In genomic region chr5:74579215-74579614, GRCh38 we compare ENCODE assay signal across 9 cellular contexts.
DNase-seq lines count a peak whose midpoint lies in the region; ATAC-seq and TF ChIP-seq lines count a peak whose summit lies in the region.
"Had no signal": no experiment of that assay in that cellular context is flagged by ENCODE, and none has a peak within 500 bp of the region (broad histone marks: within the 10 kb centered on the region; RNA-seq: fewer than 3 reads in every experiment).

No MANE protein-coding gene starts in this region.

- BruUV-seq in A673 (replicated peaks; lab: Mats Ljungman, UMichigan): no TSS peak

- DNase-seq in CD4-positive, alpha-beta T cell: peak; percentile 9 to 65 (median 24)
- DNase-seq in MV-4-11 (lab: John Stamatoyannopoulos, UW) (peak; percentile 92), A673 (ENCODE audit: low spot score) (no peak), posterior cingulate gyrus (no peak), NCI-H128 (lab: John Stamatoyannopoulos, UW; ENCODE audit: unreplicated experiment) (no peak)
- DNase-seq in activated T-helper 9 cell treated with anti-CD3 and anti-CD28 coated beads, Interleukin-2, amount 50 U/mL, for 16 hours (ENCODE audit: low read depth): peak; percentile 45
- DNase-seq in stimulated activated CD4-positive, alpha-beta T cell treated with anti-CD3 and anti-CD28 coated beads, TNF-alpha, amount 100 ng/mL, for 1 hour (ENCODE audit: low read depth in 3 of 3, low spot score in 1 of 3): peak in 2 of 3 donors; percentile 1 to 5

- peak overlapping the region; percentile 70 for H3K4me3 Mint-ChIP-seq in CD4-positive, alpha-beta T cell

- no peak overlapping the region for H3K27ac ChIP-seq in CD4-positive, alpha-beta T cell (ENCODE audit: low read depth, low read length)
- H3K27ac ChIP-seq in A673 (ENCODE audit: low read depth, low read length, poor library complexity, severe bottlenecking): no peak overlapping the region
- H3K27ac ChIP-seq: neutrophil had no signal

- H3K4me1 ChIP-seq in A673 (ENCODE audit: insufficient read depth, low read length, poor library complexity, severe bottlenecking): peaks cover 10% of the 10 kb centered on the region

- no peaks in the 10 kb centered on the region for H3K9me3 Mint-ChIP-seq in CD4-positive, alpha-beta T cell

- peaks cover 45% of the 10 kb centered on the region for H3K4me1 Mint-ChIP-seq in CD4-positive, alpha-beta T cell (ENCODE audit: low read depth)

- CTCF ChIA-PET in CD4-positive, alpha-beta T cell (lab: Charles Lee): no interaction called here
- CTCF ChIA-PET in A673 (lab: Charles Lee): no interaction called here

- H3K27me3 ChIP-seq in CD4-positive, alpha-beta T cell (ENCODE audit: control insufficient read depth, insufficient read depth, low read length): no peaks in the 10 kb centered on the region
- no peaks in the 10 kb centered on the region for H3K27me3 ChIP-seq in A673 (replicated peaks; ENCODE audit: insufficient read depth, low read depth, low read length, poor library complexity)
- H3K27me3 ChIP-seq: neutrophil had no signal

- intact Hi-C loops in CD4-positive, alpha-beta T cell (cut with DNase I, micrococcal nuclease): loop anchor here in 1 of 2 experiments (2.0 kb wide), 2 partner anchors 52 to 62 kb away; partner anchors contain the start of gene ENC1
- intact Hi-C loops in A673 (cut with micrococcal nuclease; ENCODE audit: unreplicated experiment): no loop called here
- intact Hi-C loops in posterior cingulate gyrus (cut with DNase I): no loop called here

- TF ChIP-seq CTCF in CD4-positive, alpha-beta T cell (IDR thresholded peaks at IDR 0.05): no peak
- TF ChIP-seq CTCF in A673 (conservative IDR thresholded peaks at IDR 0.05; ENCODE audit: low read depth, low read length): no peak

- no peaks in the 10 kb centered on the region for H3K27me3 Mint-ChIP-seq in CD4-positive, alpha-beta T cell

- POLR2A ChIA-PET in CD4-positive, alpha-beta T cell (lab: Charles Lee): interaction anchor here (2.0 kb wide), 1 partner anchor 61 kb away, joined by 10 read pairs; the partner anchor contains the start of gene ENC1
- POLR2A ChIA-PET in A673 (lab: Charles Lee; ENCODE audit: low non-redundant PET): interaction anchor here (0.6 kb wide), 1 partner anchor 50 kb away, joined by 3 read pairs; no protein-coding TSS in a partner anchor

- H3K4me3 ChIP-seq in A673 (ENCODE audit: low read depth, low read length, poor library complexity, severe bottlenecking): no peak overlapping the region

- H3K27ac Mint-ChIP-seq in CD4-positive, alpha-beta T cell: peak overlapping the region; percentile 81

- H3K9me3 ChIP-seq in CD4-positive, alpha-beta T cell (ENCODE audit: control insufficient read depth, low read length): no peaks in the 10 kb centered on the region
- no peaks in the 10 kb centered on the region for H3K9me3 ChIP-seq in A673 (ENCODE audit: low read depth, low read length, poor library complexity, severe bottlenecking)
- H3K9me3 ChIP-seq: neutrophil had no signal

- no peaks in the 10 kb centered on the region for H3K36me3 ChIP-seq in A673 (ENCODE audit: insufficient read depth, low read length, poor library complexity, severe bottlenecking)
- H3K36me3 ChIP-seq: neutrophil had no signal

- peak; percentile 86 for ATAC-seq in CD4-positive, alpha-beta T cell (ENCODE audit: poor library complexity)
- ATAC-seq in GM21619 (IDR thresholded peaks at IDR 0.05; ENCODE audit: unreplicated experiment): peak; percentile 73

- H3K36me3 Mint-ChIP-seq in CD4-positive, alpha-beta T cell (ENCODE audit: low read depth): no peaks in the 10 kb centered on the region

Comparison
In these comparisons a context has a peak if more than half of its experiments do, and no peak if none do; other contexts are left out.
1. DNase-seq: peak in CD4-positive, alpha-beta T cell (10 of 10), MV-4-11 (single experiment), activated T-helper 9 cell treated with anti-CD3 and anti-CD28 coated beads, Interleukin-2, amount 50 U/mL, for 16 hours (single experiment) and stimulated activated CD4-positive, alpha-beta T cell treated with anti-CD3 and anti-CD28 coated beads, TNF-alpha, amount 100 ng/mL, for 1 hour (2 of 3); none in A673 (single experiment), posterior cingulate gyrus (0 of 10) and NCI-H128 (single experiment).